In genomic region chr3:141940204-141940776, GRCh38 we compare ENCODE assay signal across 9 cellular contexts.
A peak's percentile ranks its signal among the peaks of the same experiment; 100 is the strongest.
DNase-seq lines count a peak whose midpoint lies in the region; ATAC-seq, FAIRE-seq and TF ChIP-seq lines count a peak whose summit lies in the region.
"Had no signal": no experiment of that assay in that cellular context is flagged by ENCODE, and none has a peak within 500 bp of the region (broad histone marks: within the 10 kb centered on the region; RNA-seq: fewer than 3 reads in every experiment).

No MANE protein-coding gene starts in this region.

- TF ChIP-seq EP300 in A549 (IDR thresholded peaks at IDR 0.05), result no peak

- H3K27ac ChIP-seq in A549, result peak overlapping the region in 1 of 2 experiments; percentile 27; a peak in 2 of 6 replicates
- peak overlapping the region in 3 of 4 donors; percentile 69 to 96 (median 84) for H3K27ac ChIP-seq in Peyer's patch
- peak overlapping the region; percentile 76 for H3K27ac ChIP-seq in colonic mucosa

- TF ChIP-seq CTCF in A549 (IDR thresholded peaks at IDR 0.05) (no peak), Peyer's patch (IDR thresholded peaks at IDR 0.05) (peak in 3 of 6 experiments; percentile 38 to 48 (median 41)), colonic mucosa (IDR thresholded peaks at IDR 0.05) (no peak)

- WGBS in A549 (ENCODE audit: missing lambda C conversion rate), result 51% methylated on average over 11 of the region's 12 CpGs

- intact Hi-C loops in colonic mucosa (cut with DNase I), result no loop called here

- no peak for TF ChIP-seq RAD21 in A549 (conservative IDR thresholded peaks at IDR 0.05 in 1 of 2, IDR thresholded peaks at IDR 0.05 in 1 of 2)

- H3K27me3 ChIP-seq in Peyer's patch, result no peaks in the 10 kb centered on the region
- H3K27me3 ChIP-seq in colonic mucosa, result no peaks in the 10 kb centered on the region

- FAIRE-seq in A549 (lab: Jason Lieb, UNC), result no peak
- FAIRE-seq: GM18507 had no signal

- peak overlapping the region; percentile 11; the same call in 2 of the 3 replicates for H3K4me2 ChIP-seq in A549

- CTCF ChIA-PET in A549 (lab: Yijun Ruan, JAX), result interaction anchor here (1.4 kb wide), 1 partner anchor 15 kb away, joined by 3 read pairs; no protein-coding TSS in a partner anchor

- H3K36me3 ChIP-seq in Peyer's patch (no peaks in the 10 kb centered on the region), colonic mucosa (no peaks in the 10 kb centered on the region)

- POLR2A ChIA-PET in A549 (lab: Yijun Ruan, JAX), result no interaction called here

- H3K9me3 ChIP-seq in A549 (no peaks in the 10 kb centered on the region), Peyer's patch (no peaks in the 10 kb centered on the region), colonic mucosa (no peaks in the 10 kb centered on the region)

- no peak overlapping the region for H3K4me3 ChIP-seq in A549
- peak overlapping the region in 2 of 4 donors; percentile 20 to 35 for H3K4me3 ChIP-seq in Peyer's patch
- H3K4me3 ChIP-seq in colonic mucosa, result no peak overlapping the region

- no peak for TF ChIP-seq POLR2A in A549 (IDR thresholded peaks at IDR 0.05; ENCODE audit: low read length)
- peak in 1 of 2 donors; percentile 50 for TF ChIP-seq POLR2A in Peyer's patch (IDR thresholded peaks at IDR 0.05)

- ATAC-seq in A549, result peak; percentile 74 to 80
- ATAC-seq in GM19397 (IDR thresholded peaks at IDR 0.05; ENCODE audit: unreplicated experiment), result no peak
- ATAC-seq in GM21619 (IDR thresholded peaks at IDR 0.05; ENCODE audit: unreplicated experiment), result no peak

- peak overlapping the region; percentile 14 to 43 for H3K9ac ChIP-seq in colonic mucosa (ENCODE audit: low read depth in 2 of 2, low read length in 2 of 2)

- DNase-seq in A549 (ENCODE audit: low read depth in 1 of 2, low spot score in 1 of 2), result peak; percentile 47 to 48
- peak; percentile 84 for DNase-seq in H4 (ENCODE audit: low spot score)
- peak in 2 of 3 donors; percentile 74 to 77 for DNase-seq in Peyer's patch
- peak; percentile 73 for DNase-seq in colonic mucosa
- peak; percentile 52 for DNase-seq in occipital lobe (lab: John Stamatoyannopoulos, UW)
- DNase-seq in DMS114 treated with DMSO at 0.1 percent for 48 hours (lab: John Stamatoyannopoulos, UW; ENCODE audit: unreplicated experiment), result no peak

- H3K4me1 ChIP-seq in A549 (peaks cover 13% of the 10 kb centered on the region), Peyer's patch (peaks cover 0 to 26% (median 3%) of the 10 kb centered on the region in 4 donors), colonic mucosa (peaks cover 8% of the 10 kb centered on the region)

TF ChIP-seq in A549, 52 proteins besides CTCF, POLR2A, EP300 and RAD21:
- TF ChIP-seq FOSL2 (IDR thresholded peaks at IDR 0.05), result no peak
- TF ChIP-seq FOSL2 (CRISPR knock-in tag; IDR thresholded peaks at IDR 0.05), result peak; percentile 30; the same call in 1 of the 2 replicates
- peak; percentile 30 for TF ChIP-seq MAFK (IDR thresholded peaks at IDR 0.05; ENCODE audit: partially characterized antibody)
- TF ChIP-seq REST (IDR thresholded peaks at IDR 0.05), result no peak

Comparison
In these comparisons a context has a peak if more than half of its experiments do, and no peak if none do; other contexts are left out.
1. ATAC-seq: peak in A549 (2 of 2); none in GM19397 (single experiment) and GM21619 (single experiment).